ENCODE assay signal across 1 cellular context in genomic region chr16:28820016-28820415, GRCh38.
TF ChIP-seq lines count a peak whose summit lies in the region.

No MANE protein-coding gene starts in this region.

TF ChIP-seq in HepG2, 621 proteins besides CTCF, POLR2A, EP300 and RAD21:
- TF ChIP-seq NFE2L2 (IDR thresholded peaks at IDR 0.05; ENCODE audit: low read length) (peak; percentile 60), POLR2AphosphoS5 (IDR thresholded peaks at IDR 0.05; ENCODE audit: low read depth, low read length) (peak; percentile 13; the same call in 1 of the 2 replicates), SP1 (IDR thresholded peaks at IDR 0.05) (no peak), SP1 (CRISPR knock-in tag; IDR thresholded peaks at IDR 0.05) (peak; percentile 10; the same call in 1 of the 2 replicates), TOE1 (CRISPR knock-in tag; IDR thresholded peaks at IDR 0.05) (no peak), WIZ (CRISPR knock-in tag; IDR thresholded peaks at IDR 0.05) (0 out of 2 replicates have a peak, but pooled peaks have one; percentile 29), CREBL2 (CRISPR knock-in tag; IDR thresholded peaks at IDR 0.05; ENCODE audit: borderline replicate concordance) (no peak), HNF4A (CRISPR knock-in tag; IDR thresholded peaks at IDR 0.05) (0 out of 2 replicates have a peak, but pooled peaks have one; percentile 19), NFE2 (CRISPR knock-in tag; IDR thresholded peaks at IDR 0.05) (peak; percentile 79), HNF4G (IDR thresholded peaks at IDR 0.05; ENCODE audit: borderline replicate concordance, low read depth, low read length) (0 out of 2 replicates have a peak, but pooled peaks have one; percentile 25), HNF4G (CRISPR knock-in tag; IDR thresholded peaks at IDR 0.05; ENCODE audit: borderline replicate concordance, low read depth) (no peak), MIER2 (CRISPR knock-in tag; IDR thresholded peaks at IDR 0.05) (no peak), ATF7-NPFF (CRISPR knock-in tag; IDR thresholded peaks at IDR 0.05; ENCODE audit: low read depth) (no peak), NR2F6 (IDR thresholded peaks at IDR 0.05) (peak; percentile 17; the same call in 1 of the 2 replicates), NR2F6 (CRISPR knock-in tag; IDR thresholded peaks at IDR 0.05) (0 out of 2 replicates have a peak, but pooled peaks have one; percentile 21), ZNF7 (CRISPR knock-in tag; IDR thresholded peaks at IDR 0.05) (peak; percentile 38; the same call in 1 of the 2 replicates), AKAP8 (CRISPR knock-in tag; IDR thresholded peaks at IDR 0.05) (peak; percentile 63; the same call in 1 of the 2 replicates)
TF ChIP-seq in HepG2: peak in this region for 10.
